Comparison of ENCODE assay signal across 7 cellular contexts in genomic region chr1:204422061-204422705, GRCh38. TPM values are rescaled to one million over a fixed set of nuclear protein-coding genes. Genes with fewer than 3 reads are reported as not detected.
A peak's percentile ranks its signal among the peaks of the same experiment; 100 is the strongest.
DNase-seq lines count a peak whose midpoint lies in the region; ATAC-seq and TF ChIP-seq lines count a peak whose summit lies in the region.
"Not testable (repeated sequence)": the region's sequence is repeated elsewhere in the genome, so short reads cannot be mapped to it uniquely, and the experiment has no call there.

No MANE protein-coding gene starts in this region.

- H2AFZ ChIP-seq in HCT116 (ENCODE audit: low read depth, low read length, poor library complexity, severe bottlenecking) = not testable (repeated sequence)
- peak overlapping the region; percentile 44 for H2AFZ ChIP-seq in osteoblast (ENCODE audit: low read length)

- CTCF ChIA-PET in HCT116 (lab: Charles Lee) = interaction anchor here (1.1 to 2.6 kb wide), 2 partner anchors 9 to 24 kb away, joined by 4 to 14 read pairs; no protein-coding TSS in a partner anchor
- CTCF ChIA-PET in RWPE1 (lab: Yijun Ruan, JAX) = interaction anchor here (0.6 to 2.2 kb wide), 5 partner anchors 9 to 385 kb away, joined by 3 to 10 read pairs (median 6); no protein-coding TSS in a partner anchor

- H4K20me1 ChIP-seq in HCT116 (ENCODE audit: insufficient read depth); osteoblast (ENCODE audit: insufficient read depth, low read length): not testable (repeated sequence)

- H3K9ac ChIP-seq in HCT116 (ENCODE audit: low read length) = not testable (repeated sequence)
- peak overlapping the region; percentile 83 for H3K9ac ChIP-seq in adipocyte (ENCODE audit: low read length)

- in situ Hi-C loops in transverse colon (cut with MboI; ENCODE audit: low pct_ligation_motif_present in 1 of 4, low pct_unique_long_range_greater_than_20kb in 1 of 4, low sequenced_read_pairs in 3 of 4) = not testable (repeated sequence)

- not testable (repeated sequence) for H3K27me3 ChIP-seq in HCT116 (ENCODE audit: insufficient read depth, low read length); adipocyte (replicated peaks; ENCODE audit: control insufficient read depth, insufficient read depth, low read length); right atrium auricular region; osteoblast (ENCODE audit: insufficient read depth, low read length); spleen (replicated peaks in 1 of 7); transverse colon

- WGBS in spleen, 5 donors = 84 to 94% (median 90%) methylated on average over 8 of the region's 8 CpGs
- WGBS in transverse colon (ENCODE audit: low coverage in 1 of 2), 2 donors = 85 to 87% methylated on average over 4 to 8 of the region's 8 CpGs

- not testable (repeated sequence) for H3K4me3 ChIP-seq in HCT116 (replicated peaks in 1 of 2; ENCODE audit: low read depth in 1 of 2, low read length in 2 of 2); right atrium auricular region; osteoblast (ENCODE audit: insufficient read depth, low read length); spleen; transverse colon
- H3K4me3 ChIP-seq in adipocyte (ENCODE audit: low read length) = peak overlapping the region; percentile 67

- POLR2A ChIA-PET in HCT116 (lab: Charles Lee); RWPE1 (lab: Yijun Ruan, JAX; ENCODE audit: low non-redundant PET): not testable (repeated sequence)

- TF ChIP-seq CTCF in HCT116 (IDR thresholded peaks at IDR 0.05 in 2 of 3, conservative IDR thresholded peaks at IDR 0.05 in 1 of 3; ENCODE audit: borderline replicate concordance in 1 of 3, insufficient read depth in 1 of 3, low read depth in 2 of 3, low read length in 2 of 3); RWPE1 (conservative IDR thresholded peaks at IDR 0.05; ENCODE audit: low read depth); right atrium auricular region (IDR thresholded peaks at IDR 0.05); osteoblast (IDR thresholded peaks at IDR 0.05; ENCODE audit: extremely low read depth, low read depth, low read length); spleen (IDR thresholded peaks at IDR 0.05 in 8 of 11, conservative IDR thresholded peaks at IDR 0.05 in 3 of 11); transverse colon (IDR thresholded peaks at IDR 0.05): not testable (repeated sequence)

- DNase-seq in HCT116 (ENCODE audit: low read depth, low spot score); RWPE1 (ENCODE audit: low spot score); adipocyte (ENCODE audit: low read depth); osteoblast (ENCODE audit: insufficient read length, low spot score, missing footprints); spleen; transverse colon: not testable (repeated sequence)
- peak; percentile 34 for DNase-seq in right atrium auricular region (ENCODE audit: low spot score)

- H3K9me3 ChIP-seq in HCT116 (ENCODE audit: control insufficient read depth in 1 of 2, insufficient read depth in 1 of 2, low read depth in 1 of 2, low read length in 2 of 2); adipocyte (ENCODE audit: control insufficient read depth, low read length); right atrium auricular region; osteoblast (ENCODE audit: low read depth, low read length); spleen; transverse colon: not testable (repeated sequence)

- not testable (repeated sequence) for H3K36me3 ChIP-seq in HCT116 (ENCODE audit: control insufficient read depth in 1 of 2, insufficient read depth in 2 of 2, low read length in 2 of 2); osteoblast (ENCODE audit: insufficient read depth, low read length)
- H3K36me3 ChIP-seq in adipocyte (ENCODE audit: control insufficient read depth, insufficient read depth, low read length, severe bottlenecking) (peaks cover 19% of the 10 kb centered on the region), right atrium auricular region (peaks cover 48% of the 10 kb centered on the region), spleen (peaks cover 0 to 63% (median 38%) of the 10 kb centered on the region in 6 donors), transverse colon (peaks cover 0 to 32% (median 14%) of the 10 kb centered on the region in 4 donors)

- not testable (repeated sequence) for TF ChIP-seq EP300 in transverse colon (IDR thresholded peaks at IDR 0.05; ENCODE audit: low read depth)

- TF ChIP-seq RAD21 in HCT116 (IDR thresholded peaks at IDR 0.05; ENCODE audit: low read depth) = not testable (repeated sequence)

- intact Hi-C loops in HCT116 (cut with micrococcal nuclease); spleen (cut with DNase I; ENCODE audit: low total_unique reads); transverse colon (cut with DNase I; ENCODE audit: low total_unique reads): not testable (repeated sequence)

- not testable (repeated sequence) for H3K79me2 ChIP-seq in HCT116 (ENCODE audit: insufficient read depth, low read length); osteoblast (ENCODE audit: insufficient read depth, low read length)

- H3K27ac ChIP-seq in HCT116 (ENCODE audit: low read depth, low read length); right atrium auricular region; osteoblast (ENCODE audit: low read depth, low read length): not testable (repeated sequence)
- peak overlapping the region; percentile 83 for H3K27ac ChIP-seq in RWPE1
- peak overlapping the region in 6 of 8 donors; percentile 38 to 73 (median 54) for H3K27ac ChIP-seq in spleen
- H3K27ac ChIP-seq in transverse colon = peak overlapping the region in 3 of 4 donors; percentile 8 to 31 (median 14)

- not testable (repeated sequence) for BruUV-seq in HCT116 (replicated peaks; lab: Mats Ljungman, UMichigan)

- RAD21 ChIA-PET in HCT116 (lab: Charles Lee; ENCODE audit: low non-redundant PET in 1 of 2, low total read pairs in 2 of 2, uncharacterized antibody in 2 of 2, unreplicated experiment in 2 of 2) = not testable (repeated sequence)

- peaks cover 29 to 68% of the 10 kb centered on the region in 2 experiments for H3K4me1 ChIP-seq in HCT116 (ENCODE audit: control insufficient read depth in 1 of 2, insufficient read depth in 2 of 2, low read length in 2 of 2)
- H3K4me1 ChIP-seq in adipocyte (ENCODE audit: control insufficient read depth, insufficient read depth, low read length) = peaks cover 61% of the 10 kb centered on the region
- H3K4me1 ChIP-seq in right atrium auricular region = peaks cover 0 to 28% of the 10 kb centered on the region in 2 donors
- H3K4me1 ChIP-seq in osteoblast (ENCODE audit: insufficient read depth, low read length) = peaks cover 52% of the 10 kb centered on the region
- peaks cover 10 to 53% (median 20%) of the 10 kb centered on the region in 6 donors for H3K4me1 ChIP-seq in spleen
- H3K4me1 ChIP-seq in transverse colon = peaks cover 3 to 21% (median 17%) of the 10 kb centered on the region in 4 donors

- not testable (repeated sequence) for TF ChIP-seq POLR2A in HCT116 (IDR thresholded peaks at IDR 0.05; ENCODE audit: borderline replicate concordance, extremely low read depth, insufficient read depth, insufficient read length); spleen (IDR thresholded peaks at IDR 0.05); transverse colon (IDR thresholded peaks at IDR 0.05)

- H3K9me2 ChIP-seq in HCT116 (ENCODE audit: insufficient read depth) = not testable (repeated sequence)

- ATAC-seq in HCT116 = not testable (repeated sequence)

- peak overlapping the region; percentile 28 for H3K4me2 ChIP-seq in HCT116 (ENCODE audit: low read length)
- H3K4me2 ChIP-seq in osteoblast (ENCODE audit: insufficient read depth, low read length) = not testable (repeated sequence)

RNA-seq across cellular contexts. Expression of gene PPP1R15B, which starts 10.6 kb away (rescaled TPM):
- total RNA-seq in HCT116 (2021; ENCODE audit: unreplicated experiment) = 69.3 TPM
- 22.4 and 25.6 TPM in 2 replicates for polyA plus RNA-seq in HCT116 (2012)
- total RNA-seq in right atrium auricular region = 10 to 100 TPM; 27.3 to 30.9 TPM
- 21.5 and 23.9 TPM in 2 replicates for total RNA-seq in osteoblast
- 10 to 100 TPM; 46.3 to 73.1 (median 63.8) TPM for total RNA-seq in spleen
- polyA plus RNA-seq in spleen = 10 to 100 TPM; 10.8 to 17.2 (median 12.5) TPM
- 10 to 100 TPM; 30.8 to 74.2 (median 54.5) TPM for total RNA-seq in transverse colon
